1 cellular context compared by ENCODE assay signal in genomic region chr1:1305300-1306069, GRCh38.
TF ChIP-seq lines count a peak whose summit lies in the region.

No MANE protein-coding gene starts in this region.

TF ChIP-seq in HepG2, 621 proteins besides CTCF, POLR2A, EP300 and RAD21 (continued from another document):
- no peak for TF ChIP-seq TFDP2 (CRISPR knock-in tag; IDR thresholded peaks at IDR 0.05)
- TF ChIP-seq SOX13 (IDR thresholded peaks at IDR 0.05), result no peak
- peak in 1 of 2 experiments; percentile 18; a peak in 1 of 4 replicates for TF ChIP-seq SOX13 (CRISPR knock-in tag; conservative IDR thresholded peaks at IDR 0.05 in 1 of 2, IDR thresholded peaks at IDR 0.05 in 1 of 2)
- TF ChIP-seq ZNF549 (CRISPR knock-in tag; IDR thresholded peaks at IDR 0.05), result no peak
- TF ChIP-seq ZFP36L2 (CRISPR knock-in tag; IDR thresholded peaks at IDR 0.05), result no peak
- no peak for TF ChIP-seq GTF2F1 (IDR thresholded peaks at IDR 0.05; ENCODE audit: low read length)
- TF ChIP-seq ZNF800 (CRISPR knock-in tag; IDR thresholded peaks at IDR 0.05), result no peak
- no peak for TF ChIP-seq NR2F1 (CRISPR knock-in tag; IDR thresholded peaks at IDR 0.05)
- no peak for TF ChIP-seq TFDP1 (CRISPR knock-in tag; IDR thresholded peaks at IDR 0.05; ENCODE audit: borderline replicate concordance)
- TF ChIP-seq SRSF9 (IDR thresholded peaks at IDR 0.05; ENCODE audit: borderline replicate concordance, insufficient read depth, low read depth, low read length, poor library complexity, severe bottlenecking), result no peak
- peak; percentile 13; the same call in 1 of the 2 replicates for TF ChIP-seq DRAP1 (CRISPR knock-in tag; IDR thresholded peaks at IDR 0.05)
- TF ChIP-seq ZNF263 (CRISPR knock-in tag; IDR thresholded peaks at IDR 0.05), result peak; percentile 98
- no peak; the same call in 1 of the 2 replicates for TF ChIP-seq ZNF143 (CRISPR knock-in tag; IDR thresholded peaks at IDR 0.05)
- no peak for TF ChIP-seq KDM5A (IDR thresholded peaks at IDR 0.05; ENCODE audit: borderline replicate concordance, low read length)
- no peak for TF ChIP-seq CREBL2 (CRISPR knock-in tag; IDR thresholded peaks at IDR 0.05; ENCODE audit: borderline replicate concordance)
- TF ChIP-seq ZNF253 (CRISPR knock-in tag; IDR thresholded peaks at IDR 0.05; ENCODE audit: borderline replicate concordance), result no peak
- TF ChIP-seq ZNF674 (CRISPR knock-in tag; IDR thresholded peaks at IDR 0.05; ENCODE audit: low read depth), result no peak
- TF ChIP-seq ZC3H13 (CRISPR knock-in tag; IDR thresholded peaks at IDR 0.05), result no peak
- no peak for TF ChIP-seq ZNF337 (CRISPR knock-in tag; IDR thresholded peaks at IDR 0.05; ENCODE audit: borderline replicate concordance, low read depth)
- TF ChIP-seq E2F2 (CRISPR knock-in tag; IDR thresholded peaks at IDR 0.05; ENCODE audit: borderline replicate concordance), result no peak
- no peak for TF ChIP-seq GLMP (CRISPR knock-in tag; IDR thresholded peaks at IDR 0.05; ENCODE audit: borderline replicate concordance)
- TF ChIP-seq ZFY (CRISPR knock-in tag; IDR thresholded peaks at IDR 0.05), result peak; percentile 74
- TF ChIP-seq ZNF607 (CRISPR knock-in tag; IDR thresholded peaks at IDR 0.05; ENCODE audit: borderline replicate concordance), result no peak
- TF ChIP-seq ZNF576 (CRISPR knock-in tag; IDR thresholded peaks at IDR 0.05), result no peak
- TF ChIP-seq PCBP2 (optimal IDR thresholded peaks at IDR 0.05; ENCODE audit: low read depth, low read length, poor library complexity, severe bottlenecking), result no peak
- no peak for TF ChIP-seq ZBTB40 (IDR thresholded peaks at IDR 0.05)
- no peak for TF ChIP-seq ZBTB40 (CRISPR knock-in tag; IDR thresholded peaks at IDR 0.05)
- TF ChIP-seq PCBP1 (IDR thresholded peaks at IDR 0.05; ENCODE audit: borderline replicate concordance, low read depth, low read length), result no peak
- TF ChIP-seq ZNF496 (CRISPR knock-in tag; IDR thresholded peaks at IDR 0.05; ENCODE audit: insufficient replicate concordance), result no peak
- TF ChIP-seq ZNF770 (CRISPR knock-in tag; IDR thresholded peaks at IDR 0.05), result peak; percentile 38
- no peak for TF ChIP-seq NR2F6 (IDR thresholded peaks at IDR 0.05)
- no peak for TF ChIP-seq NR2F6 (CRISPR knock-in tag; IDR thresholded peaks at IDR 0.05)
- TF ChIP-seq CREM (IDR thresholded peaks at IDR 0.05), result no peak
- TF ChIP-seq CREM (CRISPR knock-in tag; IDR thresholded peaks at IDR 0.05), result no peak
- no peak for TF ChIP-seq HOMEZ (CRISPR knock-in tag; IDR thresholded peaks at IDR 0.05; ENCODE audit: low read depth)
- TF ChIP-seq SNRNP70 (IDR thresholded peaks at IDR 0.05; ENCODE audit: low read depth, low read length), result no peak
- TF ChIP-seq POLR2AphosphoS5 (IDR thresholded peaks at IDR 0.05; ENCODE audit: low read depth, low read length), result no peak; the same call in 1 of the 2 replicates
- TF ChIP-seq CBX2 (IDR thresholded peaks at IDR 0.05; ENCODE audit: low read depth, low read length), result no peak
- no peak for TF ChIP-seq CBX2 (CRISPR knock-in tag; IDR thresholded peaks at IDR 0.05; ENCODE audit: low read depth)
- no peak for TF ChIP-seq MEF2D (CRISPR knock-in tag; IDR thresholded peaks at IDR 0.05)
- TF ChIP-seq SMAD9 (CRISPR knock-in tag; IDR thresholded peaks at IDR 0.05), result no peak
- no peak for TF ChIP-seq ZNF614 (CRISPR knock-in tag; IDR thresholded peaks at IDR 0.05; ENCODE audit: borderline replicate concordance)
- no peak for TF ChIP-seq ZNF550 (CRISPR knock-in tag; IDR thresholded peaks at IDR 0.05; ENCODE audit: borderline replicate concordance)
- no peak; the same call in 1 of the 2 replicates for TF ChIP-seq PHF8 (CRISPR knock-in tag; IDR thresholded peaks at IDR 0.05)
- no peak for TF ChIP-seq ZFP1 (CRISPR knock-in tag; IDR thresholded peaks at IDR 0.05)
